ENCODE assay signal across 9 cellular contexts in the genomic region with DNA sequence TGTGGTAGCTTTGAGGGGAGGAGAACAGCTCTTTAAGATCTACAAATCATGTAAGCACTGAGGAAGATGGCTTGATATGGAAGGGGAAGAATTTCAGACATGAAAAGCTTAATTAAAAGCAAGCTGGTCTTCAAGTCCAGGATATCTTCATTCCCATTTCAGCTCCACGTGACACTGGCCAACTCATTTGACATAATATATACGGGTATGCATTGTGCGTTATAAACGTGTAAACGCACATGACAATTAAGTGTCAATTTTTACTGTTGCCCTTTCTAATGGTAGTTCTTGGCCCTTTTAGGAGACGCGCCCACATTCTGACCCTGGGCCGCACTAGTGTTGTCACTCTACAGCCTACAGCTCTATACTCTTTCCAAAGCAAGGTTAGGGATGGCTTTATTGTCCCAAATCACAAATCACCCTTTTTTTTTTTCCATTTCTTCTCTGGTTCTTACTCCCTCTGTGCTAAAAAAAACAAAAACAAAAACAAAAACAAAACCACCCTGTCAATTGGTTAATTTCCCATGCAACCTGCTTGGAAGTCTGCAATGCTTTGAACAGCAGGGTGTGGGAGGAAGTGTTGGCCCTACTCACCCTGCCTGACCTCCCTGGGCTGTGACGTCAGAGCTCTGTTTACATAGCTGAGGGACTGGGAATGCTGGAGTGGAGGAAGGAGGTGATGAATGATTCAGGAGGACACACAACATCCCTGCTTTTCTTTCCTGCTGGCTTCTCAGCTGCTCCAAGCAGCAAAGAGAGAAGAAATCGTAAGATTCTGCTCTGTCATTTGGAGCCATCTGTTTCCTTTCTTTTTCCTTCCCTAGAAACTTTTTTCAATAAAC. TPM values are rescaled to one million over a fixed set of nuclear protein-coding genes. Genes with fewer than 3 reads are reported as not detected.
DNase-seq lines count a peak whose midpoint lies in the region; ATAC-seq and TF ChIP-seq lines count a peak whose summit lies in the region.
"Had no signal": no experiment of that assay in that cellular context is flagged by ENCODE, and none has a peak within 500 bp of the region (broad histone marks: within the 10 kb centered on the region; RNA-seq: fewer than 3 reads in every experiment).

No MANE protein-coding gene starts in this region.

- H3K4me3 ChIP-seq in NT2/D1 (ENCODE audit: insufficient read length, low read depth) (no peak overlapping the region), fibroblast of lung (replicated peaks in 1 of 4; ENCODE audit: control extremely low read depth in 1 of 4, insufficient read depth in 1 of 4, low read depth in 3 of 4, low read length in 4 of 4) (no peak overlapping the region)

- peak overlapping the region; percentile 51 for H3K4me2 ChIP-seq in fibroblast of lung (ENCODE audit: extremely low read depth, insufficient read depth, low read length)

- DNase-seq in DMS53 treated with DMSO at 0.1 percent for 48 hours (lab: John Stamatoyannopoulos, UW; ENCODE audit: unreplicated experiment) (peak; percentile 85), NT2/D1 (ENCODE audit: low read depth, low spot score) (peak; percentile 50), fibroblast of lung (ENCODE audit: low read depth in 2 of 2) (peak; percentile 95), osteocyte (ENCODE audit: extremely low spot score, unreplicated experiment) (no peak), activated gamma-delta T cell (lab: John Stamatoyannopoulos, UW) (no peak), SKM-1 (lab: John Stamatoyannopoulos, UW; ENCODE audit: unreplicated experiment) (no peak)
- DNase-seq in activated T-cell treated with anti-CD3 and anti-CD28 coated beads, Interleukin-2, amount 50 U/mL, for 4 hours: no peak
- DNase-seq in activated T-helper 2 cell treated with anti-CD3 and anti-CD28 coated beads, Interferon-gamma antibody, Interleukin-2, Interleukin-4, amounts not matched to agents 10 μg/mL and 5 μg/mL and 100 μg/mL, durations not matched to agents 14 hours and 24 hours and 36 hours (ENCODE audit: low spot score): no peak
- DNase-seq: effector memory CD4-positive, alpha-beta T cell had no signal

- H3K9me3 ChIP-seq in NT2/D1 (ENCODE audit: insufficient read depth, low read length): no peaks in the 10 kb centered on the region
- H3K9me3 ChIP-seq in fibroblast of lung (ENCODE audit: control insufficient read depth, insufficient read depth, low read depth, low read length): no peaks in the 10 kb centered on the region

- no peak overlapping the region for H2AFZ ChIP-seq in fibroblast of lung (ENCODE audit: low read length)

- TF ChIP-seq CTCF in fibroblast of lung (conservative IDR thresholded peaks at IDR 0.05 in 1 of 2, IDR thresholded peaks at IDR 0.05 in 1 of 2; ENCODE audit: low read depth in 1 of 2, low read length in 2 of 2) (no peak), osteocyte (IDR thresholded peaks at IDR 0.05) (no peak)

- H3K27ac ChIP-seq in fibroblast of lung (ENCODE audit: insufficient read depth, low read length): peak overlapping the region; percentile 7

- peaks cover 47% of the 10 kb centered on the region for H3K4me1 Mint-ChIP-seq in osteocyte (ENCODE audit: unreplicated experiment)
- H3K4me1 Mint-ChIP-seq in activated T-cell treated with anti-CD3 and anti-CD28 coated beads, Interleukin-2, amount 50 U/mL, for 4 hours (ENCODE audit: low read depth): no peaks in the 10 kb centered on the region
- H3K4me1 Mint-ChIP-seq in activated T-helper 2 cell treated with anti-CD3 and anti-CD28 coated beads, Interferon-gamma antibody, Interleukin-2, Interleukin-4, amounts not matched to agents 10 μg/mL and 5 μg/mL and 100 μg/mL, durations not matched to agents 14 hours and 24 hours and 36 hours (ENCODE audit: low read depth): no peaks in the 10 kb centered on the region

- H3K27me3 ChIP-seq in NT2/D1 (ENCODE audit: insufficient read depth, insufficient read length) (no peaks in the 10 kb centered on the region), fibroblast of lung (ENCODE audit: control insufficient read depth, insufficient read depth, low read length) (no peaks in the 10 kb centered on the region)

- no peaks in the 10 kb centered on the region for H3K36me3 Mint-ChIP-seq in osteocyte (ENCODE audit: unreplicated experiment)
- no peaks in the 10 kb centered on the region for H3K36me3 Mint-ChIP-seq in activated T-cell treated with anti-CD3 and anti-CD28 coated beads, Interleukin-2, amount 50 U/mL, for 4 hours (ENCODE audit: insufficient read depth)
- no peaks in the 10 kb centered on the region for H3K36me3 Mint-ChIP-seq in activated T-helper 2 cell treated with anti-CD3 and anti-CD28 coated beads, Interferon-gamma antibody, Interleukin-2, Interleukin-4, amounts not matched to agents 10 μg/mL and 5 μg/mL and 100 μg/mL, durations not matched to agents 14 hours and 24 hours and 36 hours (ENCODE audit: low read depth)

- no peaks in the 10 kb centered on the region for H3K27me3 Mint-ChIP-seq in osteocyte (ENCODE audit: unreplicated experiment)
- H3K27me3 Mint-ChIP-seq in activated T-cell treated with anti-CD3 and anti-CD28 coated beads, Interleukin-2, amount 50 U/mL, for 4 hours (ENCODE audit: low read depth): no peaks in the 10 kb centered on the region
- H3K27me3 Mint-ChIP-seq in activated T-helper 2 cell treated with anti-CD3 and anti-CD28 coated beads, Interferon-gamma antibody, Interleukin-2, Interleukin-4, amounts not matched to agents 10 μg/mL and 5 μg/mL and 100 μg/mL, durations not matched to agents 14 hours and 24 hours and 36 hours (ENCODE audit: low read depth): peaks cover 3% of the 10 kb centered on the region

- H4K20me1 ChIP-seq in fibroblast of lung (ENCODE audit: control insufficient read depth, extremely low read depth, insufficient read depth, low read length): no peaks in the 10 kb centered on the region

- H3K27ac Mint-ChIP-seq in osteocyte (ENCODE audit: unreplicated experiment): peak overlapping the region; percentile 35
- H3K27ac Mint-ChIP-seq in activated T-helper 2 cell treated with anti-CD3 and anti-CD28 coated beads, Interferon-gamma antibody, Interleukin-2, Interleukin-4, amounts not matched to agents 10 μg/mL and 5 μg/mL and 100 μg/mL, durations not matched to agents 14 hours and 24 hours and 36 hours: no peak overlapping the region

- H3K4me1 ChIP-seq in NT2/D1 (ENCODE audit: insufficient read depth, insufficient read length) (no peaks in the 10 kb centered on the region), fibroblast of lung (ENCODE audit: control insufficient read depth, extremely low read depth, insufficient read depth, low read length) (peaks cover 10% of the 10 kb centered on the region)

- intact Hi-C loops in activated T-helper 2 cell treated with anti-CD3 and anti-CD28 coated beads, Interferon-gamma antibody, Interleukin-2, Interleukin-4, amounts not matched to agents 10 μg/mL and 5 μg/mL and 100 μg/mL, durations not matched to agents 14 hours and 24 hours and 36 hours (cut with micrococcal nuclease): no loop called here

- H3K9ac ChIP-seq in NT2/D1 (ENCODE audit: insufficient read length, low read depth): no peak overlapping the region
- H3K9ac ChIP-seq in fibroblast of lung (ENCODE audit: insufficient read depth, low read length): no peak overlapping the region

- H3K4me3 Mint-ChIP-seq in osteocyte (ENCODE audit: unreplicated experiment): no peak overlapping the region
- H3K4me3 Mint-ChIP-seq in activated T-cell treated with anti-CD3 and anti-CD28 coated beads, Interleukin-2, amount 50 U/mL, for 4 hours: no peak overlapping the region
- H3K4me3 Mint-ChIP-seq in activated T-helper 2 cell treated with anti-CD3 and anti-CD28 coated beads, Interferon-gamma antibody, Interleukin-2, Interleukin-4, amounts not matched to agents 10 μg/mL and 5 μg/mL and 100 μg/mL, durations not matched to agents 14 hours and 24 hours and 36 hours (ENCODE audit: low read depth): no peak overlapping the region

- H3K36me3 ChIP-seq in NT2/D1 (ENCODE audit: insufficient read depth, insufficient read length, low read length) (no peaks in the 10 kb centered on the region), fibroblast of lung (ENCODE audit: control insufficient read depth, insufficient read depth, low read length) (no peaks in the 10 kb centered on the region)

- ATAC-seq in activated T-cell treated with anti-CD3 and anti-CD28 coated beads, Interleukin-2, amount 50 U/mL, for 4 hours: no peak

- H3K9me3 Mint-ChIP-seq in osteocyte (ENCODE audit: unreplicated experiment): no peaks in the 10 kb centered on the region
- no peaks in the 10 kb centered on the region for H3K9me3 Mint-ChIP-seq in activated T-cell treated with anti-CD3 and anti-CD28 coated beads, Interleukin-2, amount 50 U/mL, for 4 hours
- H3K9me3 Mint-ChIP-seq in activated T-helper 2 cell treated with anti-CD3 and anti-CD28 coated beads, Interferon-gamma antibody, Interleukin-2, Interleukin-4, amounts not matched to agents 10 μg/mL and 5 μg/mL and 100 μg/mL, durations not matched to agents 14 hours and 24 hours and 36 hours: no peaks in the 10 kb centered on the region

- no peaks in the 10 kb centered on the region for H3K79me2 ChIP-seq in fibroblast of lung (ENCODE audit: control insufficient read depth, insufficient read depth, low read length)

RNA-seq across cellular contexts. Expression of a gene that starts 19.3 kb away (rescaled TPM):
- total RNA-seq in fibroblast of lung (21.3 and 22.8 TPM in 2 replicates), osteocyte (15.0 and 16.6 TPM in 2 replicates)
- 27.5 and 28.9 TPM in 2 replicates for polyA plus RNA-seq in fibroblast of lung
- 17.3 and 21.3 TPM in 2 replicates for polyA plus RNA-seq in fibroblast of lung (2012)
- polyA minus RNA-seq in fibroblast of lung (ENCODE audit: low replicate concordance): 1.4 and 2.1 TPM in 2 replicates
- total RNA-seq in activated T-cell treated with anti-CD3 and anti-CD28 coated beads, Interleukin-2, amount 50 U/mL, for 4 hours: 10 to 100 TPM; 18.6 to 22.5 (median 19.4) TPM
- total RNA-seq in activated T-helper 2 cell treated with anti-CD3 and anti-CD28 coated beads, Interferon-gamma antibody, Interleukin-2, Interleukin-4, amounts not matched to agents 10 μg/mL and 5 μg/mL and 100 μg/mL, durations not matched to agents 14 hours and 24 hours and 36 hours: 14.9 and 17.1 TPM in 2 replicates

Comparison
In these comparisons a context has a peak if more than half of its experiments do, and no peak if none do; other contexts are left out.
1. DNase-seq: peak in DMS53 treated with DMSO at 0.1 percent for 48 hours (single experiment), NT2/D1 (single experiment) and fibroblast of lung (2 of 2); none in osteocyte (single experiment), activated T-cell treated with anti-CD3 and anti-CD28 coated beads, Interleukin-2, amount 50 U/mL, for 4 hours (single experiment), activated T-helper 2 cell treated with anti-CD3 and anti-CD28 coated beads, Interferon-gamma antibody, Interleukin-2, Interleukin-4, amounts not matched to agents 10 μg/mL and 5 μg/mL and 100 μg/mL, durations not matched to agents 14 hours and 24 hours and 36 hours (single experiment), activated gamma-delta T cell (single experiment) and SKM-1 (single experiment).